ENCODE assay signal across 1 cellular context in the genomic region with DNA sequence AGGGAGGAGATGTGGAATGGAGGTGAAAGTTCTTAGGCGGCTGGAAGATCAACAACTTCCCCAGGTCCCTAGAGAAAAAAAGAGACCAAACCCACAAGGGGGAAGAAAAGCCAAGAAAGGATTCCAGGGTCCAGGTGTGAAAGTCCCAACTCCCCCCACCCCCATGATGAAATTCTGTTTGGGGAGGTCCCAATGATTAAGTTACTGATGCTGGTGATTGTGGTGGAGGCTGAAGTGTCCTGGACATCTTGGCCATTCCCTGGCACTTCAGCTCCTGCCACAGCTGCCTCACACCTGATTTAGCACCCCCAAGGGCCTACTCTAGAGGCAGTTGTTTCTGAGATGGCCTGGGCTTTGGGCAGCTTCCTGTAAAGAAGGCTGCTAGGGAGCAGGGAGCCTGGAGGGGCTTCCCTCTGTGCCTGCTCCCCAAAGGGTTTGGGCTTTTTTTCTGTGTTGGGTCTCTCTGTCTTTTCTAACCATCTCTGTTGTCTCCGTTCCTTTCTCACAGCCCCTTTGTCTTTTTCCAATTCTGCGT.
TF ChIP-seq lines count a peak whose summit lies in the region.

No MANE protein-coding gene starts in this region.

TF ChIP-seq in SK-N-SH treated with all-trans-retinoic acid at 6 μM for 48 hours, 23 proteins besides CTCF, POLR2A, EP300 and RAD21 (continued from another document):
- TF ChIP-seq, protein P1, sequence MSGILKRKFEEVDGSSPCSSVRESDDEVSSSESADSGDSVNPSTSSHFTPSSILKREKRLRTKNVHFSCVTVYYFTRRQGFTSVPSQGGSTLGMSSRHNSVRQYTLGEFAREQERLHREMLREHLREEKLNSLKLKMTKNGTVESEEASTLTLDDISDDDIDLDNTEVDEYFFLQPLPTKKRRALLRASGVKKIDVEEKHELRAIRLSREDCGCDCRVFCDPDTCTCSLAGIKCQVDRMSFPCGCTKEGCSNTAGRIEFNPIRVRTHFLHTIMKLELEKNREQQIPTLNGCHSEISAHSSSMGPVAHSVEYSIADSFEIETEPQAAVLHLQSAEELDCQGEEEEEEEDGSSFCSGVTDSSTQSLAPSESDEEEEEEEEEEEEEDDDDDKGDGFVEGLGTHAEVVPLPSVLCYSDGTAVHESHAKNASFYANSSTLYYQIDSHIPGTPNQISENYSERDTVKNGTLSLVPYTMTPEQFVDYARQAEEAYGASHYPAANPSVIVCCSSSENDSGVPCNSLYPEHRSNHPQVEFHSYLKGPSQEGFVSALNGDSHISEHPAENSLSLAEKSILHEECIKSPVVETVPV (CRISPR knock-in tag; IDR thresholded peaks at IDR 0.05), result no peak
- no peak for TF ChIP-seq POU6F1 (CRISPR knock-in tag; IDR thresholded peaks at IDR 0.05; ENCODE audit: borderline replicate concordance, low read depth)
- TF ChIP-seq SNAI2 (CRISPR knock-in tag; IDR thresholded peaks at IDR 0.05), result no peak
- TF ChIP-seq ZFP3 (CRISPR knock-in tag; IDR thresholded peaks at IDR 0.05), result no peak
